ENCODE assay signal across 8 cellular contexts in genomic region chr7:111735661-111736323, GRCh38.
A peak's percentile ranks its signal among the peaks of the same experiment; 100 is the strongest.
DNase-seq lines count a peak whose midpoint lies in the region; ATAC-seq and TF ChIP-seq lines count a peak whose summit lies in the region.

No MANE protein-coding gene starts in this region.

- TF ChIP-seq CTCF in Caco-2 (IDR thresholded peaks at IDR 0.05; ENCODE audit: insufficient read depth in 1 of 2, low read depth in 1 of 2, low read length in 1 of 2, severe bottlenecking in 1 of 2, unreplicated experiment in 1 of 2) (peak; percentile 78 to 83), esophagus muscularis mucosa (IDR thresholded peaks at IDR 0.05) (peak; percentile 71 to 88 (median 86)), nephron (IDR thresholded peaks at IDR 0.05; ENCODE audit: unreplicated experiment in 3 of 3) (peak; percentile 86 to 90 (median 89))

- no peaks in the 10 kb centered on the region for H3K36me3 Mint-ChIP-seq in Caco-2 (ENCODE audit: insufficient read depth, unreplicated experiment)
- peaks cover 30% of the 10 kb centered on the region for H3K36me3 Mint-ChIP-seq in nephron (ENCODE audit: low read depth)

- 36% methylated on average over 7 of the region's 7 CpGs for WGBS in esophagus muscularis mucosa

- H3K27me3 ChIP-seq in Caco-2 (replicated peaks; ENCODE audit: control insufficient read depth, insufficient read depth, low read length): no peaks in the 10 kb centered on the region
- no peaks in the 10 kb centered on the region for H3K27me3 ChIP-seq in esophagus muscularis mucosa

- no peaks in the 10 kb centered on the region for H3K9me3 Mint-ChIP-seq in Caco-2 (ENCODE audit: unreplicated experiment)
- H3K9me3 Mint-ChIP-seq in nephron: no peaks in the 10 kb centered on the region

- H3K4me1 Mint-ChIP-seq in Caco-2 (ENCODE audit: low read depth, unreplicated experiment): no peaks in the 10 kb centered on the region
- H3K4me1 Mint-ChIP-seq in nephron: peaks cover 15% of the 10 kb centered on the region

- no peaks in the 10 kb centered on the region for H3K27me3 Mint-ChIP-seq in Caco-2 (ENCODE audit: insufficient read depth, unreplicated experiment)
- no peaks in the 10 kb centered on the region for H3K27me3 Mint-ChIP-seq in nephron (ENCODE audit: low read depth)

- no peak overlapping the region for H3K27ac Mint-ChIP-seq in Caco-2 (ENCODE audit: unreplicated experiment)
- no peak overlapping the region for H3K27ac Mint-ChIP-seq in nephron

- CTCF ChIA-PET in Caco-2 (lab: Charles Lee): no interaction called here

- DNase-seq in Caco-2 (peak; percentile 56 to 72), HK-2 (ENCODE audit: unreplicated experiment) (peak; percentile 34), NCI-H774 (lab: John Stamatoyannopoulos, UW) (peak; percentile 40), esophagus muscularis mucosa (ENCODE audit: extremely low spot score) (no peak), ureter (ENCODE audit: low spot score) (peak; percentile 63)
- peak; percentile 65 for DNase-seq in activated CD8-positive, alpha-beta memory T cell treated with anti-CD3 and anti-CD28 coated beads for 24 hours

- H3K4me3 ChIP-seq in Caco-2 (ENCODE audit: low read depth, low read length) (no peak overlapping the region), esophagus muscularis mucosa (no peak overlapping the region)

- H3K36me3 ChIP-seq in Caco-2 (ENCODE audit: control insufficient read depth, insufficient read depth, low read length) (no peaks in the 10 kb centered on the region), esophagus muscularis mucosa (peaks cover 0 to 60% (median 30%) of the 10 kb centered on the region in 4 donors)

- BruUV-seq in Caco-2 (replicated peaks; lab: Mats Ljungman, UMichigan): no TSS peak

- no peak overlapping the region for H3K4me3 Mint-ChIP-seq in Caco-2 (ENCODE audit: unreplicated experiment)
- H3K4me3 Mint-ChIP-seq in nephron: no peak overlapping the region

- H3K9me3 ChIP-seq in Caco-2 (no peaks in the 10 kb centered on the region), esophagus muscularis mucosa (no peaks in the 10 kb centered on the region)

- ATAC-seq in GM19372 (IDR thresholded peaks at IDR 0.05; ENCODE audit: low read depth, unreplicated experiment): peak; percentile 74

- H3K27ac ChIP-seq in esophagus muscularis mucosa (replicated peaks in 1 of 4): no peak overlapping the region

- POLR2A ChIA-PET in Caco-2 (lab: Charles Lee): no interaction called here

- TF ChIP-seq EP300 in esophagus muscularis mucosa (IDR thresholded peaks at IDR 0.05): no peak

- H3K4me1 ChIP-seq in Caco-2: no peaks in the 10 kb centered on the region
- peaks cover 0 to 5% (median 2%) of the 10 kb centered on the region in 4 donors for H3K4me1 ChIP-seq in esophagus muscularis mucosa

- intact Hi-C loops in Caco-2 (cut with micrococcal nuclease; ENCODE audit: unreplicated experiment) (loop anchor here (1.0 to 10.0 kb wide), 6 partner anchors 91 to 1141 kb away; no protein-coding TSS in a partner anchor), esophagus muscularis mucosa (cut with DNase I) (loop anchor here (10.0 kb wide), 2 partner anchors 651 to 1891 kb away; no protein-coding TSS in a partner anchor)

- TF ChIP-seq POLR2A in esophagus muscularis mucosa (IDR thresholded peaks at IDR 0.05; ENCODE audit: low read depth): no peak
